8 cellular contexts compared by ENCODE assay signal in the genomic region with DNA sequence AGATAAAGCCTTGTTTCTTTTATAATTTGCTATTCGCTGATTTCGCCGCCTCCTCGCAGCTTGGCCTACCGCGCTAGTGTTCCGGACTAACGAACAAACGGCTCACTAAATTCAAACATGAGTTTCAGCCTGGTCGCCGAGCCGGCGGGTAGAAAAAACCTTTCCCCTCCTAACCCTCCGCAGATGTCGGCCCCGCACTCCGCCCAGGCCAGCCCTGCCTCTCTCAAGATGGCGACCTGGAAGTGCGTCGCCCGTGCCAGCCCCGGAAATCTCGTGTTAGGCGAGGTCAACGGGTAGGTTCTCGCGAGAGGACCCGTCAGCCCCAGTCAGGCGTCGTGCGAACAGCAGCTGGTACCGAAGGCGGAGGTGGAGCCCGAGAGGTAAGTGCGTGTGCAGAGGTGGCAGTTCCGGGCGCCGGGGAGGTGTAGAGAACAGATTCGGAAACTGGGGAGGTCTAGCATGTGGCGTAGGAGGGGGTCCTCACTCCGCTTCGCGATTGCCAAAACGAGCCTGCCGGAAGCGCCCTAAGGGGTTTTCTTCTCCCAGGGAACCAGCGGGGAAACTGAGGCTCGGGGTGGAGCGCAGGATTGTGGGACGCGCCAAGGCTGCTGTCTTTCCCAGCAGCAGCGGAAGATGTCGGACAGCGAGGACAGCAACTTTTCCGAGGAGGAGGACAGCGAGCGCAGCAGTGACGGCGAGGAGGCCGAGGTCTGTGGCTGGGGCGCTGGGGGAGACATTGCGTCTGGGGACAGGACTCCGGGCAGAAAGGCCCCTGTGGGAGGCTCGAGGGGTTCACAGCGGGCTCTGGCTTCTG. TPM values are rescaled to one million over a fixed set of nuclear protein-coding genes. Genes with fewer than 3 reads are reported as not detected.
DNase-seq lines count a peak whose midpoint lies in the region; ATAC-seq and TF ChIP-seq lines count a peak whose summit lies in the region.

Gene SUPT5H, plus strand, starts transcription at position 325 of the 814 bp plus-strand sequence. Its CDS starts 309 bp downstream, at position 634.

- peak within 1 kb of the TSS; percentile 72 to 99 (median 87) for H3K4me3 ChIP-seq in liver (ENCODE audit: low read depth in 1 of 3, low read length in 3 of 3)

- H3K27ac ChIP-seq in liver (ENCODE audit: low read depth in 1 of 2, low read length in 2 of 2): peak within 1 kb of the TSS; percentile 75 to 92

- ATAC-seq in GM19395 (IDR thresholded peaks at IDR 0.05; ENCODE audit: unreplicated experiment) (peak; percentile 74), HG03565 (IDR thresholded peaks at IDR 0.05; ENCODE audit: unreplicated experiment) (peak; percentile 86)

- peaks cover 0 to 2% (median under 1%) of the 10 kb centered on the region in 4 donors for H3K36me3 ChIP-seq in liver (ENCODE audit: control insufficient read depth in 4 of 4, insufficient read depth in 3 of 4, low read depth in 1 of 4, low read length in 3 of 4)

- peak within 1 kb of the TSS; percentile 89 to 99 for H3K9ac ChIP-seq in liver (ENCODE audit: low read depth in 1 of 2, low read length in 2 of 2)

- H3K27me3 ChIP-seq in liver (ENCODE audit: control insufficient read depth in 4 of 4, insufficient read depth in 4 of 4, low read length in 3 of 4): no peaks in the 10 kb centered on the region

- DNase-seq in C1 segment of cervical spinal cord (lab: John Stamatoyannopoulos, UW) (peak; percentile 61 to 91 (median 87)), NCI-H774 (lab: John Stamatoyannopoulos, UW) (peak; percentile 97), dermis microvascular lymphatic vessel endothelial cell (ENCODE audit: low read depth in 2 of 2) (peak; percentile 96 to 99)
- peak; percentile 97 to 98 for DNase-seq in activated CD4-positive, alpha-beta T cell treated with anti-CD3 and anti-CD28 coated beads, Interleukin-2, amount 50 U/mL, for 4 hours
- peak; percentile 98 for DNase-seq in stimulated activated CD4-positive, alpha-beta T cell treated with anti-CD3 and anti-CD28 coated beads, Interleukin-4, amount 100 ng/mL, for 24 hours

- under 1% methylated on average over 65 of the region's 65 CpGs for WGBS in liver

- no peaks in the 10 kb centered on the region for H3K9me3 ChIP-seq in liver (ENCODE audit: control insufficient read depth in 4 of 4, low read length in 3 of 4)

- no peak for TF ChIP-seq CTCF in liver (IDR thresholded peaks at IDR 0.05; ENCODE audit: low read depth, low read length, missing input control)

- peak; percentile 16 to 38 for TF ChIP-seq RAD21 in liver (IDR thresholded peaks at IDR 0.05)

- peaks cover 9 to 36% (median 24%) of the 10 kb centered on the region in 4 donors for H3K4me1 ChIP-seq in liver (ENCODE audit: control insufficient read depth in 4 of 4, insufficient read depth in 4 of 4, low read length in 3 of 4)

TF ChIP-seq in liver, 16 proteins besides CTCF, POLR2A, EP300 and RAD21:
- TF ChIP-seq, protein P1, sequence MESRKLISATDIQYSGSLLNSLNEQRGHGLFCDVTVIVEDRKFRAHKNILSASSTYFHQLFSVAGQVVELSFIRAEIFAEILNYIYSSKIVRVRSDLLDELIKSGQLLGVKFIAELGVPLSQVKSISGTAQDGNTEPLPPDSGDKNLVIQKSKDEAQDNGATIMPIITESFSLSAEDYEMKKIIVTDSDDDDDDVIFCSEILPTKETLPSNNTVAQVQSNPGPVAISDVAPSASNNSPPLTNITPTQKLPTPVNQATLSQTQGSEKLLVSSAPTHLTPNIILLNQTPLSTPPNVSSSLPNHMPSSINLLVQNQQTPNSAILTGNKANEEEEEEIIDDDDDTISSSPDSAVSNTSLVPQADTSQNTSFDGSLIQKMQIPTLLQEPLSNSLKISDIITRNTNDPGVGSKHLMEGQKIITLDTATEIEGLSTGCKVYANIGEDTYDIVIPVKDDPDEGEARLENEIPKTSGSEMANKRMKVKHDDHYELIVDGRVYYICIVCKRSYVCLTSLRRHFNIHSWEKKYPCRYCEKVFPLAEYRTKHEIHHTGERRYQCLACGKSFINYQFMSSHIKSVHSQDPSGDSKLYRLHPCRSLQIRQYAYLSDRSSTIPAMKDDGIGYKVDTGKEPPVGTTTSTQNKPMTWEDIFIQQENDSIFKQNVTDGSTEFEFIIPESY (IDR thresholded peaks at IDR 0.05): peak; percentile 100
- TF ChIP-seq GABPA (IDR thresholded peaks at IDR 0.05 in 1 of 2, conservative IDR thresholded peaks at IDR 0.05 in 1 of 2): peak in 1 of 2 donors; percentile 91
- peak; percentile 83 to 94 for TF ChIP-seq RXRA (IDR thresholded peaks at IDR 0.05)
- TF ChIP-seq JUND (IDR thresholded peaks at IDR 0.05): peak in 1 of 2 donors; percentile 16
- TF ChIP-seq, protein P2, sequence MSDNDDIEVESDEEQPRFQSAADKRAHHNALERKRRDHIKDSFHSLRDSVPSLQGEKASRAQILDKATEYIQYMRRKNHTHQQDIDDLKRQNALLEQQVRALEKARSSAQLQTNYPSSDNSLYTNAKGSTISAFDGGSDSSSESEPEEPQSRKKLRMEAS (IDR thresholded peaks at IDR 0.05): peak; percentile 81
- peak in 1 of 2 donors; percentile 27 for TF ChIP-seq EGR1 (IDR thresholded peaks at IDR 0.05; ENCODE audit: low read depth in 2 of 2)
- no peak for TF ChIP-seq FOXA2 (IDR thresholded peaks at IDR 0.05)
- peak; percentile 61 for TF ChIP-seq SP1 (IDR thresholded peaks at IDR 0.05)
- no peak for TF ChIP-seq FOXA1 (IDR thresholded peaks at IDR 0.05)
- peak; percentile 69 for TF ChIP-seq NR2F2 (IDR thresholded peaks at IDR 0.05)
- TF ChIP-seq HNF4A (conservative IDR thresholded peaks at IDR 0.05): peak in 1 of 2 donors; percentile 4
- TF ChIP-seq TAF1 (conservative IDR thresholded peaks at IDR 0.05): no peak
- TF ChIP-seq YY1 (IDR thresholded peaks at IDR 0.05): peak; percentile 99

RNA-seq across cellular contexts. Expression of gene SUPT5H, which starts in this region (rescaled TPM):
- total RNA-seq in dermis microvascular lymphatic vessel endothelial cell (29.9 and 38.1 TPM in 2 replicates), liver (10 to 100 TPM; 19.3 to 48.0 TPM)
- polyA plus RNA-seq in liver: 10 to 100 TPM; 42.5 to 52.5 TPM

Comparison
In these comparisons a context has a peak if more than half of its experiments do, and no peak if none do; other contexts are left out.
1. Peak in every context shown above with its lines: DNase-seq, ATAC-seq, H3K4me3 ChIP-seq and H3K27ac ChIP-seq.